ENCODE assay signal across 8 cellular contexts in the genomic region with DNA sequence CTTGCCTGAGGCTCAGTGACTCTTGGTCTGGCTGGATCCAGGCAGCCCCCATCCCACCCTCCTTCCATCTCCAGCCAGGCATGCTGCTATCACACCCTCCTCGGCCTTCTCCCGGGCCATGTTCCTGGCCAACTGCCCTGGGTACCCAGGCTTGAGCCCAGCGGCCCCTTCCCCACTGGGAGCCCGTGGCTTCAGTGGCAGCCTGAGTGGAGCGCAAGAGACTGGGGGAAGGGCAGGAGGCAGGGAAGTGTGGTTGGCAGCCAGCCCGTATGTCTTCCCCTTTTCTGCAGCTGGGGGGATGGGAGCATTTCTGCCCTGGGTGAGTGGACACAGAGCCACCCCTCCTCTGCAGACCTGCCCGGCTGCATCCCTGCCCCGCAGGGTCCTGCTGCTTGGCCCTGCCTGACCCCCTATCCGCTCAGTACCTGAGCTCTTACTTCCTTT.
A peak's percentile ranks its signal among the peaks of the same experiment; 100 is the strongest.
DNase-seq lines count a peak whose midpoint lies in the region; ATAC-seq and TF ChIP-seq lines count a peak whose summit lies in the region.

No MANE protein-coding gene starts in this region.

- no peak overlapping the region for H2AFZ ChIP-seq in osteoblast (ENCODE audit: low read length)

- peaks cover 86% of the 10 kb centered on the region for H3K79me2 ChIP-seq in osteoblast (ENCODE audit: insufficient read depth, low read length)

- H3K4me1 ChIP-seq in osteoblast (ENCODE audit: insufficient read depth, low read length) = no peaks in the 10 kb centered on the region

- peak; percentile 40 for DNase-seq in EH (ENCODE audit: low read depth)
- DNase-seq in NOMO-1 treated with DMSO at 0.1 percent for 48 hours (lab: John Stamatoyannopoulos, UW; ENCODE audit: unreplicated experiment) = peak; percentile 87
- peak; percentile 63 for DNase-seq in globus pallidus (ENCODE audit: low spot score)
- peak; percentile 84 for DNase-seq in osteoblast (ENCODE audit: insufficient read length, low spot score, missing footprints)
- no peak for DNase-seq in SW 1271 (lab: John Stamatoyannopoulos, UW)
- no peak for DNase-seq in foreskin melanocyte
- no peak for DNase-seq in GOT3 (lab: John Stamatoyannopoulos, UW)

- H4K20me1 ChIP-seq in osteoblast (ENCODE audit: insufficient read depth, low read length) = peaks cover 36% of the 10 kb centered on the region

- H3K27me3 ChIP-seq in osteoblast (ENCODE audit: insufficient read depth, low read length) = no peaks in the 10 kb centered on the region

- no peak overlapping the region for H3K4me2 ChIP-seq in osteoblast (ENCODE audit: insufficient read depth, low read length)

- no peak for ATAC-seq in HG03025 (IDR thresholded peaks at IDR 0.05; ENCODE audit: low FRiP score, unreplicated experiment)

- H3K9me3 ChIP-seq in osteoblast (ENCODE audit: low read depth, low read length) = no peaks in the 10 kb centered on the region

- no peak overlapping the region for H3K27ac ChIP-seq in osteoblast (ENCODE audit: low read depth, low read length)

- no peak overlapping the region for H3K4me3 ChIP-seq in osteoblast (ENCODE audit: insufficient read depth, low read length)

- TF ChIP-seq CTCF in osteoblast (IDR thresholded peaks at IDR 0.05; ENCODE audit: extremely low read depth, low read depth, low read length) = no peak

- peaks cover 31% of the 10 kb centered on the region for H3K36me3 ChIP-seq in osteoblast (ENCODE audit: insufficient read depth, low read length)

Comparison
In these comparisons a context has a peak if more than half of its experiments do, and no peak if none do; other contexts are left out.
1. DNase-seq: peak in EH (single experiment), NOMO-1 treated with DMSO at 0.1 percent for 48 hours (single experiment), globus pallidus (single experiment) and osteoblast (single experiment); none in SW 1271 (0 of 2), foreskin melanocyte (single experiment) and GOT3 (single experiment).